18 cellular contexts compared by ENCODE assay signal in the genomic region with DNA sequence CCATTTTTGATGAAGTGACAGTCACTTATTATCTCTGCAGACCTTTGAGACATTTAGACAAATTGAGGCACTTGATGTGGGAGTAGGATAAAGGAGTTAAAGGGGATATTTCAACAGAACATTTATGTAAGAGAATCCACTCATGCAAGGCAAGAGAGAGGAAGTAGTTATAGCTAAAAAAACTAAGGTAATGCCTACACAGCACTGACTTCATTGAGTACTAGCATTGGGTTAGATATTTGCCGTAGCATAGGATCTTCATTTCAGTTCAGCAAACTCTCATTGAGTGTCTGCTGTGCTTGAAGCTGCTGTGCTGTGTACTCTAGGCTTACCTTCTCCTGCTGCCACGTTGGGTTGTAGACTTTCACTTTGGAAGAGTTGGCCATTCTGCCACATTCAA.
DNase-seq lines count a peak whose midpoint lies in the region; ATAC-seq and TF ChIP-seq lines count a peak whose summit lies in the region.
"Had no signal": no experiment of that assay in that cellular context is flagged by ENCODE, and none has a peak within 500 bp of the region (broad histone marks: within the 10 kb centered on the region; RNA-seq: fewer than 3 reads in every experiment).

No MANE protein-coding gene starts in this region.

- DNase-seq in stimulated activated naive CD8-positive, alpha-beta T cell treated with anti-CD3 and anti-CD28 coated beads, Interleukin-15, amount 100 ng/mL, for 72 hours: no peak
- DNase-seq in HL-60 (ENCODE audit: low read depth in 1 of 2, low spot score in 1 of 2) (no peak), germinal center (ENCODE audit: low spot score) (peak; percentile 35), NCI-H524 treated with DMSO at 0.1 percent for 48 hours (lab: John Stamatoyannopoulos, UW) (no peak), NCI-H226 (no peak), NCI-H1694 treated with DMSO at 0.1 percent for 48 hours (lab: John Stamatoyannopoulos, UW) (no peak)
- DNase-seq: 8988T, C1 segment of cervical spinal cord, DND-41, GDM1, H7, KG1, NCI-H1105, NCI-H1694, NCI-H69, OCI-M1 had no signal

- H3K27ac Mint-ChIP-seq in stimulated activated naive CD8-positive, alpha-beta T cell treated with anti-CD3 and anti-CD28 coated beads, Interleukin-15, Interleukin-2, amounts not matched to agents 100 ng/mL and 50 ng/mL, for 24 hours: peak overlapping the region; percentile 24
- H3K27ac Mint-ChIP-seq in stimulated activated naive CD8-positive, alpha-beta T cell treated with anti-CD3 and anti-CD28 coated beads, Interleukin-15, amount 100 ng/mL, for 72 hours: no peak overlapping the region

- peaks cover 5% of the 10 kb centered on the region for H3K36me3 Mint-ChIP-seq in stimulated activated naive CD8-positive, alpha-beta T cell treated with anti-CD3 and anti-CD28 coated beads, Interleukin-15, Interleukin-2, amounts not matched to agents 100 ng/mL and 50 ng/mL, for 24 hours (ENCODE audit: low read depth)

- peak overlapping the region; percentile 41 for H3K27ac ChIP-seq in HL-60 (replicated peaks)

- peaks cover 5% of the 10 kb centered on the region for H3K27me3 Mint-ChIP-seq in stimulated activated naive CD8-positive, alpha-beta T cell treated with anti-CD3 and anti-CD28 coated beads, Interleukin-15, Interleukin-2, amounts not matched to agents 100 ng/mL and 50 ng/mL, for 24 hours
- peaks cover 19% of the 10 kb centered on the region for H3K27me3 Mint-ChIP-seq in stimulated activated naive CD8-positive, alpha-beta T cell treated with anti-CD3 and anti-CD28 coated beads, Interleukin-15, amount 100 ng/mL, for 72 hours

- no peak for ATAC-seq in stimulated activated naive CD8-positive, alpha-beta T cell treated with anti-CD3 and anti-CD28 coated beads, Interleukin-15, amount 100 ng/mL, for 72 hours
- ATAC-seq in GM18517 (IDR thresholded peaks at IDR 0.05; ENCODE audit: unreplicated experiment): no peak

- no peak for TF ChIP-seq CTCF in HL-60 (IDR thresholded peaks at IDR 0.05; ENCODE audit: insufficient read depth, low read length)

- no peak overlapping the region for H3K4me3 ChIP-seq in HL-60 (replicated peaks; ENCODE audit: insufficient read depth, low read length)

- H3K4me1 Mint-ChIP-seq in stimulated activated naive CD8-positive, alpha-beta T cell treated with anti-CD3 and anti-CD28 coated beads, Interleukin-15, Interleukin-2, amounts not matched to agents 100 ng/mL and 50 ng/mL, for 24 hours (ENCODE audit: low read depth): peaks cover 7% of the 10 kb centered on the region
- no peaks in the 10 kb centered on the region for H3K4me1 Mint-ChIP-seq in stimulated activated naive CD8-positive, alpha-beta T cell treated with anti-CD3 and anti-CD28 coated beads, Interleukin-15, amount 100 ng/mL, for 72 hours

- no peak overlapping the region for H3K4me3 Mint-ChIP-seq in stimulated activated naive CD8-positive, alpha-beta T cell treated with anti-CD3 and anti-CD28 coated beads, Interleukin-15, Interleukin-2, amounts not matched to agents 100 ng/mL and 50 ng/mL, for 24 hours
- H3K4me3 Mint-ChIP-seq in stimulated activated naive CD8-positive, alpha-beta T cell treated with anti-CD3 and anti-CD28 coated beads, Interleukin-15, amount 100 ng/mL, for 72 hours: no peak overlapping the region

- no peaks in the 10 kb centered on the region for H3K27me3 ChIP-seq in HL-60 (ENCODE audit: insufficient read depth, poor library complexity, severe bottlenecking)

- H3K9me3 Mint-ChIP-seq in stimulated activated naive CD8-positive, alpha-beta T cell treated with anti-CD3 and anti-CD28 coated beads, Interleukin-15, Interleukin-2, amounts not matched to agents 100 ng/mL and 50 ng/mL, for 24 hours: peaks cover 11% of the 10 kb centered on the region
- H3K9me3 Mint-ChIP-seq in stimulated activated naive CD8-positive, alpha-beta T cell treated with anti-CD3 and anti-CD28 coated beads, Interleukin-15, amount 100 ng/mL, for 72 hours: no peaks in the 10 kb centered on the region
